13 cellular contexts compared by ENCODE assay signal in genomic region chr9:121604242-121604641, GRCh38. TPM values are rescaled to one million over a fixed set of nuclear protein-coding genes. Genes with fewer than 3 reads are reported as not detected.
DNase-seq lines count a peak whose midpoint lies in the region; ATAC-seq and TF ChIP-seq lines count a peak whose summit lies in the region.
"Had no signal": no experiment of that assay in that cellular context is flagged by ENCODE, and none has a peak within 500 bp of the region (broad histone marks: within the 10 kb centered on the region; RNA-seq: fewer than 3 reads in every experiment).

No MANE protein-coding gene starts in this region.

- WGBS in mesodermal cell (ENCODE audit: insufficient coverage in 2 of 2), 2 experiments, result 40 to 43% methylated on average over 4 of the region's 4 CpGs

- intact Hi-C loops in CD14-positive monocyte (cut with micrococcal nuclease), result loop anchor here (5.0 to 10.0 kb wide), 2 partner anchors 49 to 52 kb away; no protein-coding TSS in a partner anchor

- H3K36me3 Mint-ChIP-seq in CD14-positive monocyte, result peaks cover 3% of the 10 kb centered on the region in 2 donors
- no peaks in the 10 kb centered on the region for H3K36me3 Mint-ChIP-seq in brain
- no peaks in the 10 kb centered on the region for H3K36me3 Mint-ChIP-seq in activated T-cell treated with anti-CD3 and anti-CD28 coated beads, Interleukin-2, amount 50 U/mL, for 72 hours (ENCODE audit: insufficient read depth in 2 of 2)

- DNase-seq in CD14-positive monocyte (ENCODE audit: low spot score) (peak; percentile 70), HuH-7 (ENCODE audit: low spot score) (peak; percentile 49), NCI-H446 treated with DMSO at 0.1 percent for 48 hours (lab: John Stamatoyannopoulos, UW) (no peak), GM13977 (ENCODE audit: low spot score) (no peak)
- no peak for DNase-seq in activated T-cell treated with anti-CD3 and anti-CD28 coated beads, Interleukin-2, amount 50 U/mL, for 72 hours
- DNase-seq: foreskin fibroblast, NCI-H146 had no signal

- H3K4me1 Mint-ChIP-seq in CD14-positive monocyte (peaks cover 55% of the 10 kb centered on the region), brain (peaks cover 48% of the 10 kb centered on the region)
- H3K4me1 Mint-ChIP-seq in activated T-cell treated with anti-CD3 and anti-CD28 coated beads, Interleukin-2, amount 50 U/mL, for 72 hours (ENCODE audit: low read depth), result no peaks in the 10 kb centered on the region

- no peak overlapping the region for H3K4me3 ChIP-seq in mesodermal cell (ENCODE audit: extremely low read depth, insufficient read depth, low read length, poor library complexity, severe bottlenecking)
- H3K4me3 ChIP-seq: mucosa of descending colon had no signal

- H3K9me3 ChIP-seq in mesodermal cell (ENCODE audit: control insufficient read depth, low read length), result no peaks in the 10 kb centered on the region
- H3K9me3 ChIP-seq: mucosa of descending colon had no signal

- TF ChIP-seq CTCF in CD14-positive monocyte (IDR thresholded peaks at IDR 0.05), result no peak
- TF ChIP-seq CTCF in brain (conservative IDR thresholded peaks at IDR 0.05), result no peak
- TF ChIP-seq CTCF in GM13977 (IDR thresholded peaks at IDR 0.05; ENCODE audit: extremely low read depth, insufficient read depth, missing control alignments), result no peak

- peaks cover 39% of the 10 kb centered on the region for H3K4me1 ChIP-seq in mesodermal cell (ENCODE audit: control insufficient read depth, insufficient read depth, low read length, poor library complexity, severe bottlenecking)

- H3K27me3 Mint-ChIP-seq in CD14-positive monocyte (ENCODE audit: low read depth in 3 of 3) (peaks cover 26 to 43% (median 40%) of the 10 kb centered on the region in 3 donors), brain (peaks cover 31% of the 10 kb centered on the region)
- H3K27me3 Mint-ChIP-seq in activated T-cell treated with anti-CD3 and anti-CD28 coated beads, Interleukin-2, amount 50 U/mL, for 72 hours (ENCODE audit: low read depth), result peaks cover 34% of the 10 kb centered on the region

- no peak for ATAC-seq in activated T-cell treated with anti-CD3 and anti-CD28 coated beads, Interleukin-2, amount 50 U/mL, for 72 hours (replicated peaks in 1 of 2)
- no peak for ATAC-seq in GM21447 (IDR thresholded peaks at IDR 0.05; ENCODE audit: unreplicated experiment)
- ATAC-seq: activated CD4-positive, CD25-positive, alpha-beta regulatory T cell treated with anti-CD3 and anti-CD28 coated beads, Interleukin-2, amount 50 U/mL, for 24 hours; mucosa of descending colon had no signal

- peak overlapping the region; percentile 75 for H3K27ac ChIP-seq in mesodermal cell (ENCODE audit: low read depth, low read length, severe bottlenecking)
- H3K27ac ChIP-seq: C4-2B had no signal

- H3K4me3 Mint-ChIP-seq in CD14-positive monocyte (peak overlapping the region in 1 of 2 donors; percentile 66), brain (peak overlapping the region in 3 of 5 experiments; percentile 36 to 87 (median 64))
- H3K4me3 Mint-ChIP-seq in activated T-cell treated with anti-CD3 and anti-CD28 coated beads, Interleukin-2, amount 50 U/mL, for 72 hours, result no peak overlapping the region

- peaks cover 4% of the 10 kb centered on the region for H3K36me3 ChIP-seq in mesodermal cell (ENCODE audit: control insufficient read depth, insufficient read depth, low read length)

- in situ Hi-C loops in GM13977 (cut with MboI; ENCODE audit: low pct_unique_long_range_greater_than_20kb, low sequenced_read_pairs, unreplicated experiment), result no loop called here

- H3K27ac Mint-ChIP-seq in CD14-positive monocyte (peak overlapping the region in 4 of 7 donors; percentile 48 to 86 (median 76)), brain (peak overlapping the region in 4 of 5 experiments; percentile 44 to 95 (median 88))
- no peak overlapping the region for H3K27ac Mint-ChIP-seq in activated T-cell treated with anti-CD3 and anti-CD28 coated beads, Interleukin-2, amount 50 U/mL, for 72 hours

- H3K9me3 Mint-ChIP-seq in CD14-positive monocyte (peaks cover 0 to 11% (median 5%) of the 10 kb centered on the region in 7 donors), brain (peaks cover 0 to 1% (median 0%) of the 10 kb centered on the region in 5 experiments)
- no peaks in the 10 kb centered on the region for H3K9me3 Mint-ChIP-seq in activated T-cell treated with anti-CD3 and anti-CD28 coated beads, Interleukin-2, amount 50 U/mL, for 72 hours

RNA-seq across cellular contexts. Expression of gene DAB2IP, which starts 47.2 kb away (rescaled TPM):
- not detected for polyA plus RNA-seq in CD14-positive monocyte
- polyA plus RNA-seq in brain (ENCODE audit: insufficient read depth, low read depth, low replicate concordance), result 33.1 TPM
- 49.6 TPM for polyA plus RNA-seq in mesodermal cell (2013, experiment 1 of 2)
- polyA plus RNA-seq in mesodermal cell (2013, experiment 2 of 2), result 34.2 TPM
- total RNA-seq in activated T-cell treated with anti-CD3 and anti-CD28 coated beads, Interleukin-2, amount 50 U/mL, for 72 hours, result under 1 TPM; 0.35 to 0.74 TPM

Comparison
In these comparisons a context has a peak if more than half of its experiments do, and no peak if none do; other contexts are left out.
1. DNase-seq: peak in CD14-positive monocyte (single experiment) and HuH-7 (single experiment); none in NCI-H446 treated with DMSO at 0.1 percent for 48 hours (single experiment), GM13977 (single experiment) and activated T-cell treated with anti-CD3 and anti-CD28 coated beads, Interleukin-2, amount 50 U/mL, for 72 hours (0 of 2).
2. H3K4me3 Mint-ChIP-seq: peak in brain (3 of 5); none in activated T-cell treated with anti-CD3 and anti-CD28 coated beads, Interleukin-2, amount 50 U/mL, for 72 hours (0 of 2).
3. RNA of gene DAB2IP, which starts 47.2 kb away (polyA plus RNA-seq): 33.1 TPM in brain (single experiment); not detected in CD14-positive monocyte; every median in the first group is over 10 times any median in the second.